In genomic region chr17:7932949-7933348, GRCh38 we compare ENCODE assay signal across 8 cellular contexts. TPM values are rescaled to one million over a fixed set of nuclear protein-coding genes. Genes with fewer than 3 reads are reported as not detected.
DNase-seq lines count a peak whose midpoint lies in the region; ATAC-seq and TF ChIP-seq lines count a peak whose summit lies in the region.

No MANE protein-coding gene starts in this region.

- peak overlapping the region; percentile 92 for H3K27ac ChIP-seq in CD8-positive, alpha-beta memory T cell (ENCODE audit: low read depth, low read length)
- H3K27ac ChIP-seq in SK-N-SH (ENCODE audit: low read depth in 2 of 2, low read length in 1 of 2) = peak overlapping the region in 1 of 2 experiments; percentile 75; a peak in 2 of 4 replicates
- no peak overlapping the region for H3K27ac ChIP-seq in duodenal mucosa (ENCODE audit: low read depth, low read length)
- H3K27ac ChIP-seq in urinary bladder (ENCODE audit: low read depth) = no peak overlapping the region

- peak overlapping the region; percentile 97 for H3K4me3 ChIP-seq in CD8-positive, alpha-beta memory T cell (ENCODE audit: low read length)
- H3K4me3 ChIP-seq in HFF-Myc (replicated peaks; ENCODE audit: low read depth, low read length) (peak overlapping the region; percentile 87), SK-N-SH (ENCODE audit: low read depth in 2 of 2, low read length in 1 of 2) (peak overlapping the region; percentile 99 to 100), duodenal mucosa (ENCODE audit: low read depth in 1 of 2, low read length in 2 of 2) (peak overlapping the region; percentile 88 to 99), urinary bladder (ENCODE audit: low read depth, low read length) (peak overlapping the region; percentile 56)

- CTCF ChIA-PET in CD8-positive, alpha-beta memory T cell (lab: Charles Lee) = interaction anchor here (0.8 to 6.9 kb wide), 10 partner anchors 10 to 161 kb away, joined by 3 to 34 read pairs (median 4); partner anchors contain the start of gene RNF227
- CTCF ChIA-PET in SK-N-SH (lab: Yijun Ruan, JAX) = interaction anchor here (0.9 to 8.2 kb wide), 14 partner anchors 12 to 189 kb away, joined by 3 to 61 read pairs (median 6); partner anchors contain the start of gene RNF227

- H3K9me3 ChIP-seq in CD8-positive, alpha-beta memory T cell (ENCODE audit: low read length) = no peaks in the 10 kb centered on the region
- H3K9me3 ChIP-seq in SK-N-SH = no peaks in the 10 kb centered on the region
- no peaks in the 10 kb centered on the region for H3K9me3 ChIP-seq in duodenal mucosa (ENCODE audit: control insufficient read depth in 1 of 2, low read length in 2 of 2)

- H3K27me3 ChIP-seq in CD8-positive, alpha-beta memory T cell (ENCODE audit: insufficient read depth, low read length, poor library complexity, severe bottlenecking) = no peaks in the 10 kb centered on the region
- H3K27me3 ChIP-seq in SK-N-SH (ENCODE audit: insufficient read depth) (no peaks in the 10 kb centered on the region), duodenal mucosa (ENCODE audit: control insufficient read depth in 1 of 2, insufficient read depth in 2 of 2, low read length in 2 of 2) (no peaks in the 10 kb centered on the region)

- peaks cover 61% of the 10 kb centered on the region for H3K79me2 ChIP-seq in SK-N-SH (ENCODE audit: insufficient read depth)

- no peaks in the 10 kb centered on the region for H3K9me2 ChIP-seq in SK-N-SH

- 0 out of 2 replicates have a peak, but pooled peaks cover 9% of the 10 kb centered on the region for H4K20me1 ChIP-seq in SK-N-SH (ENCODE audit: insufficient read depth)

- peaks cover 34% of the 10 kb centered on the region for H3K4me1 ChIP-seq in CD8-positive, alpha-beta memory T cell (ENCODE audit: insufficient read depth, low read length)
- H3K4me1 ChIP-seq in SK-N-SH (ENCODE audit: control insufficient read depth in 1 of 2, insufficient read depth in 2 of 2, low read depth in 1 of 2, low read length in 1 of 2) = peaks cover 21 to 38% of the 10 kb centered on the region in 2 experiments; a peak in 3 of 4 replicates
- peaks cover 21 to 23% of the 10 kb centered on the region in 2 donors for H3K4me1 ChIP-seq in duodenal mucosa (ENCODE audit: control insufficient read depth in 1 of 2, insufficient read depth in 2 of 2, low read length in 2 of 2)
- H3K4me1 ChIP-seq in urinary bladder (ENCODE audit: insufficient read depth) = no peaks in the 10 kb centered on the region

- POLR2A ChIA-PET in CD8-positive, alpha-beta memory T cell (lab: Charles Lee) = interaction anchor here (1.0 to 3.2 kb wide), 4 partner anchors 17 to 98 kb away, joined by 3 to 15 read pairs (median 4); partner anchors contain the start of genes NAA38 and RNF227
- POLR2A ChIA-PET in SK-N-SH (lab: Yijun Ruan, JAX) = interaction anchor here (0.8 to 2.7 kb wide), 3 partner anchors 11 to 57 kb away, joined by 3 to 11 read pairs (median 8); partner anchors contain the start of gene RNF227

- 21% methylated on average over 15 of the region's 16 CpGs for WGBS in SK-N-SH (ENCODE audit: low lambda C conversion rate)
- WGBS in urinary bladder = 6% methylated on average over 16 of the region's 16 CpGs

- H3K4me2 ChIP-seq in SK-N-SH = peak overlapping the region; percentile 88

- H3K9me3 Mint-ChIP-seq in CD8-positive, alpha-beta memory T cell = no peaks in the 10 kb centered on the region
- no peaks in the 10 kb centered on the region for H3K9me3 Mint-ChIP-seq in mesothelial cell of epicardium

- peak overlapping the region; percentile 88 to 99 (median 96) for H3K4me3 Mint-ChIP-seq in CD8-positive, alpha-beta memory T cell
- peak overlapping the region; percentile 95 for H3K4me3 Mint-ChIP-seq in mesothelial cell of epicardium

- H3K27ac Mint-ChIP-seq in CD8-positive, alpha-beta memory T cell = peak overlapping the region; percentile 67 to 99 (median 97)
- peak overlapping the region; percentile 96 for H3K27ac Mint-ChIP-seq in mesothelial cell of epicardium

- peaks cover 42 to 60% (median 54%) of the 10 kb centered on the region in 3 donors for H3K4me1 Mint-ChIP-seq in CD8-positive, alpha-beta memory T cell
- peaks cover 48% of the 10 kb centered on the region for H3K4me1 Mint-ChIP-seq in mesothelial cell of epicardium

- TF ChIP-seq EP300 in SK-N-SH (IDR thresholded peaks at IDR 0.05; ENCODE audit: borderline replicate concordance in 1 of 2, low read depth in 1 of 2, low read length in 1 of 2) = no peak

- TF ChIP-seq RAD21 in SK-N-SH (IDR thresholded peaks at IDR 0.05; ENCODE audit: low read length) = no peak

- peak; percentile 23 for TF ChIP-seq CTCF in HFF-Myc (IDR thresholded peaks at IDR 0.05; ENCODE audit: low read depth, low read length, missing control alignments)
- TF ChIP-seq CTCF in SK-N-SH (IDR thresholded peaks at IDR 0.05) = peak; percentile 33
- TF ChIP-seq CTCF in mesothelial cell of epicardium (IDR thresholded peaks at IDR 0.05; ENCODE audit: unreplicated experiment) = no peak

- H3K9ac ChIP-seq in SK-N-SH = peak overlapping the region; percentile 82
- peak overlapping the region; percentile 94 to 96 for H3K9ac ChIP-seq in duodenal mucosa (ENCODE audit: low read depth in 1 of 2, low read length in 2 of 2)

- no peaks in the 10 kb centered on the region for H3F3A ChIP-seq in SK-N-SH (replicated peaks; ENCODE audit: insufficient read depth)

- peaks cover 0 to 41% (median 10%) of the 10 kb centered on the region in 3 donors for H3K36me3 Mint-ChIP-seq in CD8-positive, alpha-beta memory T cell
- H3K36me3 Mint-ChIP-seq in mesothelial cell of epicardium = peaks cover 20% of the 10 kb centered on the region

- ATAC-seq in HG02623 (IDR thresholded peaks at IDR 0.05; ENCODE audit: unreplicated experiment) = no peak

- peak in 1 of 5 donors; percentile 53 for DNase-seq in CD8-positive, alpha-beta memory T cell
- DNase-seq in HFF-Myc (ENCODE audit: extremely low read depth, low read depth) = peak; percentile 32
- no peak for DNase-seq in SK-N-SH
- no peak for DNase-seq in mesothelial cell of epicardium (ENCODE audit: low spot score in 2 of 2, unreplicated experiment in 2 of 2)
- DNase-seq in activated gamma-delta T cell (lab: John Stamatoyannopoulos, UW) = no peak

- H3K36me3 ChIP-seq in CD8-positive, alpha-beta memory T cell (ENCODE audit: insufficient read depth, low read length) = peaks cover 11% of the 10 kb centered on the region
- peaks cover 18 to 30% of the 10 kb centered on the region in 2 experiments for H3K36me3 ChIP-seq in SK-N-SH (replicated peaks in 1 of 2; ENCODE audit: control insufficient read depth in 1 of 2, insufficient read depth in 2 of 2, low read length in 1 of 2)
- H3K36me3 ChIP-seq in duodenal mucosa (ENCODE audit: control insufficient read depth in 1 of 2, insufficient read depth in 2 of 2, low read length in 2 of 2) = peaks cover 6 to 17% of the 10 kb centered on the region in 2 donors
- no peaks in the 10 kb centered on the region for H3K36me3 ChIP-seq in urinary bladder (ENCODE audit: insufficient read depth)

- H3K27me3 Mint-ChIP-seq in CD8-positive, alpha-beta memory T cell = peaks cover 0 to 2% of the 10 kb centered on the region in 2 donors
- H3K27me3 Mint-ChIP-seq in mesothelial cell of epicardium (ENCODE audit: low read depth) = peaks cover 8% of the 10 kb centered on the region

- H2AFZ ChIP-seq in SK-N-SH (ENCODE audit: low read depth) = 0 out of 2 replicates have a peak overlapping the region, but pooled peaks have one; percentile 95

TF ChIP-seq in SK-N-SH, 30 proteins besides CTCF, POLR2A, EP300 and RAD21 (continues in another document):
- TF ChIP-seq USF1 (IDR thresholded peaks at IDR 0.05; ENCODE audit: borderline replicate concordance, low read depth) = no peak
- TF ChIP-seq GABPA (IDR thresholded peaks at IDR 0.05; ENCODE audit: low read depth) = no peak
- no peak for TF ChIP-seq YY1 (IDR thresholded peaks at IDR 0.05; ENCODE audit: low read depth)

RNA-seq across cellular contexts. Expression of gene CNTROB, which starts 0.9 kb away (rescaled TPM):
- 10 to 100 TPM; 44.3 to 46.8 TPM for total RNA-seq in CD8-positive, alpha-beta memory T cell
- polyA plus RNA-seq in CD8-positive, alpha-beta memory T cell = 12.0 TPM
- polyA plus RNA-seq in SK-N-SH (2012; rRNA removed) (26.3 and 27.4 TPM in 2 replicates), urinary bladder (24.7 TPM)
- polyA plus RNA-seq in SK-N-SH (2012; cell fraction: cytosol; rRNA removed) = 13.4 and 18.4 TPM in 2 replicates
- 98.5 and 103 TPM in 2 replicates for polyA plus RNA-seq in SK-N-SH (2012; cell fraction: nucleus; rRNA removed)
- total RNA-seq in mesothelial cell of epicardium (49.4 to 51.5 TPM (median 50.0 TPM) in 3 replicates), urinary bladder (23.8 TPM)

RNA-seq across cellular contexts. Expression of gene TRAPPC1, which starts 1.2 kb away (rescaled TPM):
- 100 to 1,000 TPM; 158 TPM for total RNA-seq in CD8-positive, alpha-beta memory T cell
- polyA plus RNA-seq in CD8-positive, alpha-beta memory T cell = 272 TPM
- polyA plus RNA-seq in SK-N-SH (2012; rRNA removed) (390 and 555 TPM in 2 replicates), urinary bladder (137 TPM)
- polyA plus RNA-seq in SK-N-SH (2012; cell fraction: cytosol; rRNA removed) = 477 and 538 TPM in 2 replicates
- 138 and 181 TPM in 2 replicates for polyA plus RNA-seq in SK-N-SH (2012; cell fraction: nucleus; rRNA removed)
- total RNA-seq in mesothelial cell of epicardium (98.7 to 119 TPM (median 111 TPM) in 3 replicates), urinary bladder (19.9 TPM)

RNA-seq across cellular contexts. Expression of gene KCNAB3, which starts 3.3 kb away (rescaled TPM):
- 1 to 10 TPM; 5.6 to 6.7 TPM for total RNA-seq in CD8-positive, alpha-beta memory T cell
- polyA plus RNA-seq in CD8-positive, alpha-beta memory T cell = not detected
- polyA plus RNA-seq in SK-N-SH (2012; rRNA removed) = 4.4 and 5.1 TPM in 2 replicates
- polyA plus RNA-seq in SK-N-SH (2012; cell fraction: cytosol; rRNA removed) = 0.80 and 1.3 TPM in 2 replicates
- polyA plus RNA-seq in SK-N-SH (2012; cell fraction: nucleus; rRNA removed) = 50.1 and 51.1 TPM in 2 replicates
- total RNA-seq in mesothelial cell of epicardium = 18.4 to 18.8 TPM (median 18.5 TPM) in 3 replicates
- 2.3 TPM for total RNA-seq in urinary bladder
- 1.3 TPM for polyA plus RNA-seq in urinary bladder

RNA-seq across cellular contexts. Expression of gene RNF227, which starts 16.9 kb away (rescaled TPM):
- 1 to 10 TPM; 4.4 to 4.8 TPM for total RNA-seq in CD8-positive, alpha-beta memory T cell
- 3.3 TPM for polyA plus RNA-seq in CD8-positive, alpha-beta memory T cell
- polyA plus RNA-seq in SK-N-SH (2012; rRNA removed) (7.4 and 9.0 TPM in 2 replicates), urinary bladder (3.8 TPM)
- polyA plus RNA-seq in SK-N-SH (2012; cell fraction: cytosol; rRNA removed) = 6.0 and 10.3 TPM in 2 replicates
- polyA plus RNA-seq in SK-N-SH (2012; cell fraction: nucleus; rRNA removed) = 10.3 and 20.5 TPM in 2 replicates
- total RNA-seq in mesothelial cell of epicardium (3.0 to 3.4 TPM (median 3.1 TPM) in 3 replicates), urinary bladder (4.2 TPM)

RNA-seq across cellular contexts. Expression of gene CHD3, which starts 44.4 kb away (rescaled TPM):
- total RNA-seq in CD8-positive, alpha-beta memory T cell = 100 to 1,000 TPM; 116 to 123 TPM
- polyA plus RNA-seq in CD8-positive, alpha-beta memory T cell = 20.1 TPM
- 55.2 and 56.2 TPM in 2 replicates for polyA plus RNA-seq in SK-N-SH (2012; rRNA removed)
- 26.4 and 34.7 TPM in 2 replicates for polyA plus RNA-seq in SK-N-SH (2012; cell fraction: cytosol; rRNA removed)
- 200 and 219 TPM in 2 replicates for polyA plus RNA-seq in SK-N-SH (2012; cell fraction: nucleus; rRNA removed)
- total RNA-seq in mesothelial cell of epicardium = 333 to 339 TPM (median 337 TPM) in 3 replicates
- total RNA-seq in urinary bladder = 84.8 TPM
- polyA plus RNA-seq in urinary bladder = 109 TPM
